In the genomic region with DNA sequence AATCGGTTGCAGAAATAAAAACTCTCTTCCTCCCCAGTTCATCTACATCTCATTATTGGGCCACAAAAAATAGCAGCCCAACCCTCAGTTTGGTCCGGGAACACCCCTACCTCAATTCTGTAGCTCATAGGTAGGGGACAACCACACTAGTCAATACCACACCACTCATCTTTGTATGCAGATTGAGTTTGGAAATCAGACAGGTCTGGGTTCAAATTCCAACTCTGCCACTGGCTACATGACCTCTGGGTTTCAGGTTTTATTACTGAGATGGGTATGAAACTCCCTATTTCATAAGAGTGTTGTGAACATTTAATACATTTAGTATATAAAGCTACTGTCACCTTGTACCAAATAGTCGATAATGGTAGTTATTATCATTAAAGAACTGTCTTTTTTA, we compare ENCODE assay signal across 18 cellular contexts. TPM values are rescaled to one million over a fixed set of nuclear protein-coding genes. Genes with fewer than 3 reads are reported as not detected.
"Had no signal": no experiment of that assay in that cellular context is flagged by ENCODE, and none has a peak within 500 bp of the region (broad histone marks: within the 10 kb centered on the region; RNA-seq: fewer than 3 reads in every experiment).

No MANE protein-coding gene starts in this region.

- H3K36me3 Mint-ChIP-seq: natural killer cell had no signal

- DNase-seq: activated CD4-positive, alpha-beta memory T cell treated with anti-CD3 and anti-CD28 coated beads, Interleukin-2, amount 10 ng/mL, durations not matched to agents 7 days and 5 days; activated CD4-positive, alpha-beta T cell treated with anti-CD3 and anti-CD28 coated beads for 36 hours; activated CD8-positive, alpha-beta memory T cell treated with anti-CD3 and anti-CD28 coated beads, Interleukin-2, amount 10 ng/mL, durations not matched to agents 7 days and 5 days; activated naive CD4-positive, alpha-beta T cell treated with anti-CD3 and anti-CD28 coated beads, Interleukin-2, amount 10 ng/mL, durations not matched to agents 7 days and 5 days; activated naive CD8-positive, alpha-beta T cell treated with anti-CD3 and anti-CD28 coated beads, Interleukin-2, amount 50 U/mL, for 24 hours; aorta; effector CD8-positive, alpha-beta T cell; heart right ventricle; mesenchymal stem cell; natural killer cell; nucleus accumbens; stomach; testis; upper lobe of left lung had no signal

- H3K27ac Mint-ChIP-seq: activated CD4-positive, alpha-beta memory T cell treated with anti-CD3 and anti-CD28 coated beads, Interleukin-2, amount 10 ng/mL, durations not matched to agents 7 days and 5 days; activated CD4-positive, alpha-beta T cell treated with anti-CD3 and anti-CD28 coated beads for 36 hours; activated CD8-positive, alpha-beta memory T cell treated with anti-CD3 and anti-CD28 coated beads, Interleukin-2, amount 10 ng/mL, durations not matched to agents 7 days and 5 days; activated naive CD4-positive, alpha-beta T cell treated with anti-CD3 and anti-CD28 coated beads, Interleukin-2, amount 10 ng/mL, durations not matched to agents 7 days and 5 days; activated naive CD8-positive, alpha-beta T cell treated with anti-CD3 and anti-CD28 coated beads, Interleukin-2, amount 50 U/mL, for 24 hours; activated T-helper 17 cell treated with anti-CD3 and anti-CD28 coated beads, Interleukin-2, amount 50 U/mL, for 72 hours; dendritic cell treated with granulocyte-macrophage colony-stimulating factor and Interleukin-4, amounts not matched to agents 40 ng/mL and 50 ng/mL, for 4 days; natural killer cell; T-helper 1 cell treated with Interleukin-12 subunit alpha and Interleukin-12 subunit beta and Interleukin-4 antibody, amounts not matched to agents 30 μg/mL and 1 μg/mL, for 36 hours had no signal

- H3K4me3 Mint-ChIP-seq: activated CD4-positive, alpha-beta memory T cell treated with anti-CD3 and anti-CD28 coated beads, Interleukin-2, amount 10 ng/mL, durations not matched to agents 7 days and 5 days; activated CD4-positive, alpha-beta T cell treated with anti-CD3 and anti-CD28 coated beads for 36 hours; activated CD8-positive, alpha-beta memory T cell treated with anti-CD3 and anti-CD28 coated beads, Interleukin-2, amount 10 ng/mL, durations not matched to agents 7 days and 5 days; activated naive CD4-positive, alpha-beta T cell treated with anti-CD3 and anti-CD28 coated beads, Interleukin-2, amount 10 ng/mL, durations not matched to agents 7 days and 5 days; activated naive CD8-positive, alpha-beta T cell treated with anti-CD3 and anti-CD28 coated beads, Interleukin-2, amount 50 U/mL, for 24 hours; activated T-helper 17 cell treated with anti-CD3 and anti-CD28 coated beads, Interleukin-2, amount 50 U/mL, for 72 hours; dendritic cell treated with granulocyte-macrophage colony-stimulating factor and Interleukin-4, amounts not matched to agents 40 ng/mL and 50 ng/mL, for 4 days; natural killer cell; T-helper 1 cell treated with Interleukin-12 subunit alpha and Interleukin-12 subunit beta and Interleukin-4 antibody, amounts not matched to agents 30 μg/mL and 1 μg/mL, for 36 hours had no signal

- H3K27me3 Mint-ChIP-seq: activated CD4-positive, alpha-beta memory T cell treated with anti-CD3 and anti-CD28 coated beads, Interleukin-2, amount 10 ng/mL, durations not matched to agents 7 days and 5 days; activated CD4-positive, alpha-beta T cell treated with anti-CD3 and anti-CD28 coated beads for 36 hours; activated CD8-positive, alpha-beta memory T cell treated with anti-CD3 and anti-CD28 coated beads, Interleukin-2, amount 10 ng/mL, durations not matched to agents 7 days and 5 days; activated naive CD8-positive, alpha-beta T cell treated with anti-CD3 and anti-CD28 coated beads, Interleukin-2, amount 50 U/mL, for 24 hours; activated T-helper 17 cell treated with anti-CD3 and anti-CD28 coated beads, Interleukin-2, amount 50 U/mL, for 72 hours; dendritic cell treated with granulocyte-macrophage colony-stimulating factor and Interleukin-4, amounts not matched to agents 40 ng/mL and 50 ng/mL, for 4 days had no signal

- H3K9me3 Mint-ChIP-seq: activated T-helper 17 cell treated with anti-CD3 and anti-CD28 coated beads, Interleukin-2, amount 50 U/mL, for 72 hours; dendritic cell treated with granulocyte-macrophage colony-stimulating factor and Interleukin-4, amounts not matched to agents 40 ng/mL and 50 ng/mL, for 4 days; natural killer cell had no signal

RNA-seq across cellular contexts. Expression of a gene that starts 55.0 kb away (rescaled TPM):
- polyA plus RNA-seq: endothelial cell of umbilical vein had no signal
